In the genomic region with DNA sequence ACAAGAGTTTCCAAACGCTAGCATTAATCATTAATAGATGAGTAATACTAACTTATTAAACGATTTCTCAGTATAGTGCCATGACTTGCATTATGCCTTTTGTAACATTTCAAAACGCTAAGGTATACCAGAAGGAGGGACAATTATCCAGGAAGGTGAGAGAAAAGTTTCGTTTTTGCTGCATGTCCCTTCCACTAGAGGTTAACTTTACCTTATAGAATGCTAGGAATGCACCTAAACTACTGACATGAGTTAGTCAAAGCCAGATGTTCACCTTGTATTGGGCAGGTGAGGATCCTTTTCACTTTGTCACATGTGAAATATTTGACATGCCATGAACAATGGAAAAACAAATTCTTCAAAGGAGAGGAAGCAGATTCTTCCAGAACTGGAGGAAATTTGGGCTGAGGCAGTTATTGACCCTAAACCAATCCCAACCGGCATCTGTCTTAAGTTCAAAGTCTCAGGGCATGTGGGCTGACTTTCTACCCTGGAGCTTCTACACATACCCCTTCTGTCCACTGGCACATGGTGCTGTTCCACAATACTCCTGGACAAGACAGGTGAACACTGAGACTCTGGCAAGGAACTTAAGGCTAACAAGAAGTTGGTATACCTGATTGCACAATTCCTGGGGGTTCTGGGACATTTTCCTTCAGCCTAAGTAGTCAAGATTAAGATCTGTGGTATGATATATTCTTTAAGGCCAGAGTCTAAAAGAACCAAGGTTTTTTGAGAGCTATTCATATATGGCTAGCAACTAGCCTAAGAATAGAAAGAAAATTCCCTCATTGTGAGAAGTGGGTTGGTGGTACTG, we compare ENCODE assay signal across 11 cellular contexts. TPM values are rescaled to one million over a fixed set of nuclear protein-coding genes. Genes with fewer than 3 reads are reported as not detected.
DNase-seq lines count a peak whose midpoint lies in the region; ATAC-seq, FAIRE-seq and TF ChIP-seq lines count a peak whose summit lies in the region.
"Had no signal": no experiment of that assay in that cellular context is flagged by ENCODE, and none has a peak within 500 bp of the region (broad histone marks: within the 10 kb centered on the region; RNA-seq: fewer than 3 reads in every experiment).

No MANE protein-coding gene starts in this region.

- no peak overlapping the region for H3K18ac ChIP-seq in H1 (ENCODE audit: extremely low read depth, low read length)

- no peak for TF ChIP-seq CTCF in H1 (IDR thresholded peaks at IDR 0.05; ENCODE audit: control extremely low read depth in 1 of 3, insufficient read depth in 1 of 3, low read depth in 1 of 3, low read length in 3 of 3)

- H2AFZ ChIP-seq in ACC112 (ENCODE audit: low read length, unreplicated experiment) (peak overlapping the region; percentile 76), H1 (ENCODE audit: low read length) (no peak overlapping the region)

- no peak overlapping the region for H4K5ac ChIP-seq in H1 (ENCODE audit: insufficient read length, low read depth, low read length)

- no peak overlapping the region for H3K14ac ChIP-seq in H1 (ENCODE audit: insufficient read length)

- H2AK5ac ChIP-seq in H1 (ENCODE audit: low read depth, low read length), result no peak overlapping the region

- H3K27ac Mint-ChIP-seq in naive B cell, result no peak overlapping the region

- no peak overlapping the region for H3K9ac ChIP-seq in HUES48 (ENCODE audit: low read depth, low read length)
- no peak overlapping the region for H3K9ac ChIP-seq in H1 (replicated peaks in 1 of 4; ENCODE audit: extremely low read depth in 1 of 4, low read depth in 3 of 4, low read length in 3 of 4)

- no peaks in the 10 kb centered on the region for H3K4me1 ChIP-seq in ACC112 (ENCODE audit: control insufficient read depth, insufficient read depth, low read length, unreplicated experiment)
- H3K4me1 ChIP-seq in HUES48 (ENCODE audit: control insufficient read depth, insufficient read depth, low read length), result peaks cover 29% of the 10 kb centered on the region
- H3K4me1 ChIP-seq in H1 (replicated peaks in 1 of 4; ENCODE audit: control insufficient read depth in 3 of 4, insufficient read depth in 4 of 4, low read length in 3 of 4), result peaks cover 3 to 21% (median 16%) of the 10 kb centered on the region in 4 experiments

- H3K4me3 Mint-ChIP-seq in naive B cell, result peak overlapping the region in 7 of 8 donors; percentile 12 to 90 (median 74)

- peaks cover 15 to 16% of the 10 kb centered on the region in 2 experiments for H4K20me1 ChIP-seq in H1 (replicated peaks in 1 of 2; ENCODE audit: control insufficient read depth in 1 of 2, insufficient read depth in 2 of 2, low read length in 2 of 2)

- H2BK120ac ChIP-seq in H1 (replicated peaks; ENCODE audit: low read depth, low read length), result no peak overlapping the region

- H2BK20ac ChIP-seq in H1 (ENCODE audit: low read length), result no peak overlapping the region

- TF ChIP-seq EP300 in H1 (IDR thresholded peaks at IDR 0.05; ENCODE audit: borderline replicate concordance in 1 of 2, low read depth in 2 of 2, low read length in 2 of 2), result no peak

- no peak overlapping the region for H4K8ac ChIP-seq in H1 (ENCODE audit: extremely low read depth, insufficient read depth, low read length)

- no peak for TF ChIP-seq POLR2A in H1 (IDR thresholded peaks at IDR 0.05; ENCODE audit: control extremely low read depth in 1 of 2, low read depth in 2 of 2, low read length in 2 of 2)

- H3K9me3 ChIP-seq in HUES48 (ENCODE audit: control insufficient read depth, insufficient read depth, low read length), result no peaks in the 10 kb centered on the region
- no peaks in the 10 kb centered on the region for H3K9me3 ChIP-seq in H1 (ENCODE audit: insufficient read depth in 2 of 2, low read depth in 1 of 2, low read length in 1 of 2)

- peaks cover 15% of the 10 kb centered on the region; the same call in 1 of the 2 replicates for H3K23me2 ChIP-seq in H1 (ENCODE audit: low read depth, low read length)

- no peak overlapping the region for H2BK15ac ChIP-seq in H1 (ENCODE audit: low read length)

- no peaks in the 10 kb centered on the region for H3K9me3 Mint-ChIP-seq in naive B cell

- H3K36me3 ChIP-seq in ACC112 (ENCODE audit: insufficient read depth, low read length) (no peaks in the 10 kb centered on the region), HUES48 (ENCODE audit: control insufficient read depth, insufficient read depth, low read length) (no peaks in the 10 kb centered on the region; the same call in 1 of the 2 replicates), H1 (ENCODE audit: control insufficient read depth in 2 of 4, insufficient read depth in 4 of 4, low read length in 3 of 4) (no peaks in the 10 kb centered on the region)

- H3K4me2 ChIP-seq in H1 (ENCODE audit: insufficient read depth in 1 of 2, low read depth in 2 of 2, low read length in 2 of 2), result peak overlapping the region; percentile 91 to 94

- no peak overlapping the region for H3K56ac ChIP-seq in H1 (replicated peaks; ENCODE audit: insufficient read length, low read depth, low read length)

- H3K27me3 ChIP-seq in ACC112 (ENCODE audit: insufficient read depth, low read length), result peaks cover 20% of the 10 kb centered on the region
- peaks cover 36% of the 10 kb centered on the region for H3K27me3 ChIP-seq in HUES48 (ENCODE audit: control insufficient read depth, insufficient read depth, low read length)
- H3K27me3 ChIP-seq in H1 (replicated peaks in 1 of 4; ENCODE audit: control insufficient read depth in 3 of 4, extremely low read depth in 1 of 4, insufficient read depth in 3 of 4, low read length in 3 of 4), result peaks cover 0 to 7% (median 3%) of the 10 kb centered on the region in 4 experiments; a peak in 3 of 7 replicates

- no peak overlapping the region for H3K23ac ChIP-seq in H1 (ENCODE audit: insufficient read length)

- H2BK12ac ChIP-seq in H1 (ENCODE audit: low read depth, low read length), result no peak overlapping the region

- H3K4me3 ChIP-seq in ACC112 (ENCODE audit: low read depth, low read length), result peak overlapping the region; percentile 84
- peak overlapping the region; percentile 73 for H3K4me3 ChIP-seq in HUES48 (ENCODE audit: low read depth, low read length)
- peak overlapping the region; percentile 68 to 79 (median 74); a peak in 5 of 8 replicates for H3K4me3 ChIP-seq in H1 (ENCODE audit: extremely low read depth in 1 of 4, insufficient read depth in 2 of 4, low read depth in 3 of 4, low read length in 4 of 4)

- H4K91ac ChIP-seq in H1 (replicated peaks; ENCODE audit: insufficient read length, low read length), result no peak overlapping the region

- peaks cover 10 to 24% (median 20%) of the 10 kb centered on the region in 3 donors for H3K4me1 Mint-ChIP-seq in naive B cell

- 69% methylated on average over 5 of the region's 5 CpGs; no CpG with 5 or more reads in 1 of the 2 experiments for WGBS in H1 (ENCODE audit: extremely low coverage in 1 of 2, insufficient coverage in 1 of 2, insufficient read length in 1 of 2, insufficient replicate concordance in 2 of 2, low coverage in 1 of 2, low lambda C conversion rate in 2 of 2, missing lambda C conversion rate in 1 of 2), 2 experiments

- H3K79me2 ChIP-seq in ACC112 (ENCODE audit: control insufficient read depth, insufficient read depth, low read length, unreplicated experiment), result no peaks in the 10 kb centered on the region
- peaks cover 17 to 77% of the 10 kb centered on the region in 2 experiments for H3K79me2 ChIP-seq in H1 (ENCODE audit: control insufficient read depth in 1 of 2, insufficient read depth in 2 of 2, low read length in 2 of 2)

- no peak for TF ChIP-seq RAD21 in H1 (IDR thresholded peaks at IDR 0.05 in 1 of 2, conservative IDR thresholded peaks at IDR 0.05 in 1 of 2; ENCODE audit: low read depth in 2 of 2, low read length in 2 of 2)

- H3K79me1 ChIP-seq in H1 (ENCODE audit: low read depth, low read length), result peaks cover 11% of the 10 kb centered on the region; the same call in 1 of the 2 replicates

- ATAC-seq in naive B cell (ENCODE audit: low read depth in 2 of 2), result no peak
- ATAC-seq in sciatic nerve, result no peak

- DNase-seq in H1 (ENCODE audit: low read depth in 1 of 2, low spot score in 2 of 2), result no peak
- DNase-seq in naive B cell, result no peak
- DNase-seq in NCI-H510A treated with DMSO at 0.1 percent for 48 hours (lab: John Stamatoyannopoulos, UW), result no peak
- DNase-seq in sciatic nerve (ENCODE audit: low spot score), result no peak
- DNase-seq in GOT3 (lab: John Stamatoyannopoulos, UW), result no peak
- DNase-seq in NCI-H2227 treated with DMSO at 0.1 percent for 48 hours (lab: John Stamatoyannopoulos, UW), result no peak
- DNase-seq: activated CD4-positive, CD25-positive, alpha-beta regulatory T cell; DMS 273 treated with DMSO at 0.1 percent for 48 hours had no signal

- no peak overlapping the region for H3K4ac ChIP-seq in H1 (replicated peaks; ENCODE audit: insufficient read length, low read depth, low read length)

- FAIRE-seq in H1 (lab: Jason Lieb, UNC), result no peak
- FAIRE-seq: endometrium had no signal

- CTCF ChIA-PET in H1 (lab: Charles Lee; ENCODE audit: partially characterized antibody), result interaction anchor here (0.7 to 1.2 kb wide), 3 partner anchors 9 to 323 kb away, joined by 3 read pairs; no protein-coding TSS in a partner anchor

- no peak overlapping the region for H3K27ac ChIP-seq in ACC112 (ENCODE audit: low read depth, low read length)
- H3K27ac ChIP-seq in HUES48 (ENCODE audit: low read depth, low read length), result peak overlapping the region; percentile 27
- H3K27ac ChIP-seq in H1 (ENCODE audit: low read depth, low read length), result no peak overlapping the region

- no peak overlapping the region for H2BK5ac ChIP-seq in H1 (ENCODE audit: low read depth, low read length)

- POLR2A ChIA-PET in H1 (lab: Charles Lee; ENCODE audit: partially characterized antibody), result interaction anchor here (0.6 to 3.2 kb wide), 8 partner anchors 10 to 476 kb away, joined by 3 to 16 read pairs (median 4); no protein-coding TSS in a partner anchor

- H3K36me3 Mint-ChIP-seq in naive B cell, result no peaks in the 10 kb centered on the region

- intact Hi-C loops in sciatic nerve (cut with DNase I), result no loop called here

- H3K27me3 Mint-ChIP-seq in naive B cell, result peaks cover 63 to 70% (median 66%) of the 10 kb centered on the region in 3 donors

TF ChIP-seq in H1, 55 proteins besides CTCF, POLR2A, EP300 and RAD21 (continues in another document):
- TF ChIP-seq SIN3A (conservative IDR thresholded peaks at IDR 0.05 in 1 of 2, IDR thresholded peaks at IDR 0.05 in 1 of 2; ENCODE audit: low read depth in 1 of 2, low read length in 2 of 2), result no peak
- TF ChIP-seq TCF12 (IDR thresholded peaks at IDR 0.05; ENCODE audit: low read depth, low read length), result 0 out of 2 replicates have a peak, but pooled peaks have one; percentile 33
- no peak for TF ChIP-seq NRF1 (IDR thresholded peaks at IDR 0.05; ENCODE audit: low read depth, low read length)

RNA-seq across cellular contexts. Expression of a gene that starts 2.5 kb away (rescaled TPM):
- total RNA-seq in H1 (2021; fragmentation: NEBNext Ultra II Directional; extraction: Animal tissue kit (Norgen Biotek cat#: 25700)), result 43.6 and 49.1 TPM in 2 replicates
- polyA plus RNA-seq in H1 (2011; rRNA removed), result 19.1 and 24.2 TPM in 2 replicates
- polyA plus RNA-seq in H1 (2011; cell fraction: cytosol; rRNA removed), result 26.7 TPM
- polyA plus RNA-seq in H1 (2011; cell fraction: nucleus; rRNA removed), result 36.8 TPM
- polyA plus RNA-seq in H1 (2012, experiment 1 of 2), result 25.5 to 30.7 TPM (median 27.7 TPM) in 4 replicates
- polyA plus RNA-seq in H1 (2012, experiment 2 of 2), result 2.3 TPM
- 33.5 TPM for polyA plus RNA-seq in H1 (2013, experiment 1 of 2)
- 35.4 TPM for polyA plus RNA-seq in H1 (2013, experiment 2 of 2)
- polyA minus RNA-seq in H1 (2011; rRNA and poly(A)+ RNA removed), result 80.2 and 84.8 TPM in 2 replicates
- 32.7 TPM for polyA minus RNA-seq in H1 (2011; cell fraction: cytosol; rRNA and poly(A)+ RNA removed)
- polyA minus RNA-seq in H1 (2011; cell fraction: nucleus; rRNA and poly(A)+ RNA removed), result 52.0 TPM
- polyA plus RNA-seq in naive B cell (ENCODE audit: low read depth in 6 of 6), result not detected
- total RNA-seq in sciatic nerve, result 25.8 TPM
